Comparison of ENCODE assay signal across 18 cellular contexts in genomic region chr6:130147151-130147550, GRCh38.
"Had no signal": no experiment of that assay in that cellular context is flagged by ENCODE, and none has a peak within 500 bp of the region (broad histone marks: within the 10 kb centered on the region; RNA-seq: fewer than 3 reads in every experiment).

No MANE protein-coding gene starts in this region.

- DNase-seq: activated CD4-positive, alpha-beta T cell treated with anti-CD3 and anti-CD28 coated beads, Interleukin-2, amount 50 U/mL, for 48 hours; activated naive CD4-positive, alpha-beta T cell treated with anti-CD3 and anti-CD28 coated beads for 36 hours; activated T-cell treated with anti-CD3 and anti-CD28 coated beads, Interleukin-2, amount 50 U/mL, for 4 hours; effector CD8-positive, alpha-beta T cell; heart left ventricle; left lung; right cardiac atrium; transverse colon had no signal

- H3K27me3 Mint-ChIP-seq: dendritic cell treated with granulocyte-macrophage colony-stimulating factor and Interleukin-4, amounts not matched to agents 40 ng/mL and 50 ng/mL, for 4 days; stimulated activated naive CD8-positive, alpha-beta T cell treated with anti-CD3 and anti-CD28 coated beads, Interleukin-15, Interleukin-2, amounts not matched to agents 100 ng/mL and 50 ng/mL, for 24 hours had no signal

- H3K36me3 ChIP-seq: breast epithelium, heart left ventricle, left lung, prostate gland, transverse colon had no signal

- H3K4me3 ChIP-seq: ascending aorta, breast epithelium, gastroesophageal sphincter, heart left ventricle, left lung, prostate gland, skin epidermis, suprapubic skin, transverse colon, vagina had no signal

- ATAC-seq: activated T-cell treated with anti-CD3 and anti-CD28 coated beads, Interleukin-2, amount 50 U/mL, for 4 hours; esophagus mucosa; gastroesophageal sphincter; heart left ventricle; left lung; right cardiac atrium had no signal

- H3K4me3 Mint-ChIP-seq: activated naive CD4-positive, alpha-beta T cell treated with anti-CD3 and anti-CD28 coated beads for 36 hours; activated T-cell treated with anti-CD3 and anti-CD28 coated beads, Interleukin-2, amount 50 U/mL, for 4 hours; dendritic cell treated with granulocyte-macrophage colony-stimulating factor and Interleukin-4, amounts not matched to agents 40 ng/mL and 50 ng/mL, for 4 days; stimulated activated naive CD8-positive, alpha-beta T cell treated with anti-CD3 and anti-CD28 coated beads, Interleukin-15, Interleukin-2, amounts not matched to agents 100 ng/mL and 50 ng/mL, for 24 hours had no signal

- H3K27ac Mint-ChIP-seq: activated naive CD4-positive, alpha-beta T cell treated with anti-CD3 and anti-CD28 coated beads for 36 hours; dendritic cell treated with granulocyte-macrophage colony-stimulating factor and Interleukin-4, amounts not matched to agents 40 ng/mL and 50 ng/mL, for 4 days; stimulated activated naive CD8-positive, alpha-beta T cell treated with anti-CD3 and anti-CD28 coated beads, Interleukin-15, Interleukin-2, amounts not matched to agents 100 ng/mL and 50 ng/mL, for 24 hours had no signal

- H3K27me3 ChIP-seq: ascending aorta, breast epithelium, gastroesophageal sphincter, heart left ventricle, left lung, suprapubic skin, transverse colon, vagina had no signal

- H3K9me3 Mint-ChIP-seq: activated naive CD4-positive, alpha-beta T cell treated with anti-CD3 and anti-CD28 coated beads for 36 hours; activated T-cell treated with anti-CD3 and anti-CD28 coated beads, Interleukin-2, amount 50 U/mL, for 4 hours; dendritic cell treated with granulocyte-macrophage colony-stimulating factor and Interleukin-4, amounts not matched to agents 40 ng/mL and 50 ng/mL, for 4 days had no signal

- H3K9me3 ChIP-seq: ascending aorta, breast epithelium, gastroesophageal sphincter, left lung, prostate gland, suprapubic skin, transverse colon, vagina had no signal

- H3K4me1 ChIP-seq: ascending aorta, breast epithelium, gastroesophageal sphincter, heart left ventricle, left lung, prostate gland, suprapubic skin, transverse colon, vagina had no signal

- H3K27ac ChIP-seq: ascending aorta, breast epithelium, gastroesophageal sphincter, heart left ventricle, left lung, prostate gland, skin epidermis, suprapubic skin, transverse colon, vagina had no signal
